10 cellular contexts compared by ENCODE assay signal in genomic region chr12:113302925-113303640, GRCh38. TPM values are rescaled to one million over a fixed set of nuclear protein-coding genes. Genes with fewer than 3 reads are reported as not detected.
DNase-seq lines count a peak whose midpoint lies in the region; ATAC-seq and FAIRE-seq lines count a peak whose summit lies in the region.
"Had no signal": no experiment of that assay in that cellular context is flagged by ENCODE, and none has a peak within 500 bp of the region (broad histone marks: within the 10 kb centered on the region; RNA-seq: fewer than 3 reads in every experiment).

No MANE protein-coding gene starts in this region.

- no peak for DNase-seq in CD4-positive, alpha-beta memory T cell
- DNase-seq in ELF-1 (ENCODE audit: low read depth, low spot score): peak; percentile 85
- peak; percentile 23 for DNase-seq in RPMI8226
- DNase-seq in germinal center (ENCODE audit: low spot score): peak; percentile 36
- DNase-seq in ecto neural progenitor cell (ENCODE audit: low spot score): no peak
- DNase-seq in RCC 7860 (ENCODE audit: low spot score): no peak

- POLR2A ChIA-PET in CD4-positive, alpha-beta memory T cell (lab: Charles Lee; ENCODE audit: partially characterized antibody): interaction anchor here (0.5 to 0.6 kb wide), 2 partner anchors 28 to 33 kb away, joined by 3 to 5 read pairs; no protein-coding TSS in a partner anchor

- H3K4me3 Mint-ChIP-seq in CD4-positive, alpha-beta memory T cell: peak overlapping the region in 2 of 8 donors; percentile 2 to 5

- H3K36me3 ChIP-seq in CD4-positive, alpha-beta memory T cell (ENCODE audit: insufficient read depth, low read length): peaks cover 22% of the 10 kb centered on the region

- H3K36me3 Mint-ChIP-seq in CD4-positive, alpha-beta memory T cell: peaks cover 25 to 63% of the 10 kb centered on the region in 2 donors

- FAIRE-seq in RCC 7860 (lab: Jason Lieb, UNC): no peak
- FAIRE-seq: G401.6, islet of Langerhans had no signal

- no peak overlapping the region for H3K27ac ChIP-seq in CD4-positive, alpha-beta memory T cell (ENCODE audit: low read depth, low read length)
- H3K27ac ChIP-seq: Peyer's patch had no signal

- no peaks in the 10 kb centered on the region for H3K9me3 ChIP-seq in CD4-positive, alpha-beta memory T cell (ENCODE audit: control insufficient read depth in 1 of 2, low read length in 2 of 2)
- H3K9me3 ChIP-seq: Peyer's patch had no signal

- ATAC-seq in HG03521 (IDR thresholded peaks at IDR 0.05; ENCODE audit: unreplicated experiment): no peak

- H3K9me3 Mint-ChIP-seq in CD4-positive, alpha-beta memory T cell: no peaks in the 10 kb centered on the region

- H3K27me3 ChIP-seq in CD4-positive, alpha-beta memory T cell (ENCODE audit: insufficient read depth, low read length): no peaks in the 10 kb centered on the region
- H3K27me3 ChIP-seq: Peyer's patch had no signal

- peaks cover 5 to 12% (median 9%) of the 10 kb centered on the region in 4 donors for H3K4me1 Mint-ChIP-seq in CD4-positive, alpha-beta memory T cell

- no peaks in the 10 kb centered on the region for H3K27me3 Mint-ChIP-seq in CD4-positive, alpha-beta memory T cell

- no peak overlapping the region for H3K4me3 ChIP-seq in CD4-positive, alpha-beta memory T cell (ENCODE audit: low read length in 2 of 2)
- H3K4me3 ChIP-seq: Peyer's patch had no signal

- H3K4me1 ChIP-seq in CD4-positive, alpha-beta memory T cell (ENCODE audit: insufficient read depth, low read length): peaks cover 9% of the 10 kb centered on the region

- H3K27ac Mint-ChIP-seq in CD4-positive, alpha-beta memory T cell: peak overlapping the region; percentile 32 to 90 (median 58)

- intact Hi-C loops in CD4-positive, alpha-beta memory T cell (cut with micrococcal nuclease): no loop called here

- CTCF ChIA-PET in CD4-positive, alpha-beta memory T cell (lab: Charles Lee; ENCODE audit: partially characterized antibody): no interaction called here

RNA-seq across cellular contexts. Expression of gene SLC8B1, which starts 31.8 kb away (rescaled TPM):
- 10 to 100 TPM; 91.2 to 93.5 TPM for total RNA-seq in CD4-positive, alpha-beta memory T cell
- polyA plus RNA-seq in CD4-positive, alpha-beta memory T cell: 10 to 100 TPM; 33.9 to 51.7 TPM

RNA-seq across cellular contexts. Expression of gene PLBD2, which starts 55.3 kb away (rescaled TPM):
- 10 to 100 TPM; 15.6 to 18.4 TPM for total RNA-seq in CD4-positive, alpha-beta memory T cell
- polyA plus RNA-seq in CD4-positive, alpha-beta memory T cell: 10 to 100 TPM in 1 of 2 donors, 1 to 10 TPM in 1; 2.2 to 10.7 TPM

Comparison
In these comparisons a context has a peak if more than half of its experiments do, and no peak if none do; other contexts are left out.
1. DNase-seq: peak in ELF-1 (single experiment), RPMI8226 (single experiment) and germinal center (single experiment); none in CD4-positive, alpha-beta memory T cell (0 of 5), ecto neural progenitor cell (single experiment) and RCC 7860 (single experiment).